ENCODE assay signal across 11 cellular contexts in the genomic region with DNA sequence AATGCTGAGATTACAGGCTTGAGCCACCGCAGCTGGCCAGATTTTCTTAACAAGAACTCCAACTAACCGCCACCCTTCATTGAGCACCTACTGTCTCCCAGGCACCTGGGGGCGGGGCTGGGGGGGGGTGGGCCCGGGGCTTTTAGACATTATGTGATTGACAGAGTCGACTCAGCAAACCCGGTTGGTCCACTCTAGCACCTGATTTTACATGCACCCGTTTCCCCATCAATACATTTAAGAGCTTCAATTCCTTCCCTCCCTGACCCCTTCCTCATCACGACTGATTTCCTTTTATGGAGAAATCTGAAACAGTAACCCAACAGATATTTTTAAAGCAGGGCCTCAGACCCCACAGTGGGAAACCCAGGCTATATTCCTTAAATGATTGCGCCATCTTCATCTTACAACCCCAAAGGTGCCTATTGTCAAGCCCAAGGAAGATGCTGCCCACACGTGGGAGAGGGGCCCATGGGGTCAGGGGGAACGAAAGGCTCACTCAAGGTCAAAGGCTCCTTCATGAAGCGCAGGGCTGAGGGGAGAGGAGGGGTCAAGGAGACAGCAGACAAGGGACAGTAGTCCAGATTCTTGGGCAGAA. TPM values are rescaled to one million over a fixed set of nuclear protein-coding genes. Genes with fewer than 3 reads are reported as not detected.
DNase-seq lines count a peak whose midpoint lies in the region; ATAC-seq, FAIRE-seq and TF ChIP-seq lines count a peak whose summit lies in the region.
"Had no signal": no experiment of that assay in that cellular context is flagged by ENCODE, and none has a peak within 500 bp of the region (broad histone marks: within the 10 kb centered on the region; RNA-seq: fewer than 3 reads in every experiment).

No MANE protein-coding gene starts in this region.

- no peaks in the 10 kb centered on the region for H3K36me3 ChIP-seq in left ventricle myocardium inferior
- no peaks in the 10 kb centered on the region for H3K36me3 ChIP-seq in GM12878 (ENCODE audit: control insufficient read depth in 2 of 2, insufficient read depth in 2 of 2, low read length in 1 of 2)
- H3K36me3 ChIP-seq in muscle layer of duodenum (ENCODE audit: control insufficient read depth in 1 of 2, insufficient read depth in 2 of 2, low read length in 2 of 2), result no peaks in the 10 kb centered on the region
- no peaks in the 10 kb centered on the region for H3K36me3 ChIP-seq in vagina

- 69% methylated on average over 12 of the region's 12 CpGs for WGBS in GM12878 (ENCODE audit: insufficient coverage, insufficient replicate concordance, low lambda C conversion rate, missing lambda C conversion rate)

- BruUV-seq in GM12878 (replicated peaks; lab: Mats Ljungman, UMichigan), result TSS peak; percentile 73

- H3K4me3 ChIP-seq in left ventricle myocardium inferior (peak overlapping the region; percentile 99), GM12878 (peak overlapping the region; percentile 94), muscle layer of duodenum (ENCODE audit: low read depth in 1 of 2, low read length in 2 of 2) (peak overlapping the region; percentile 70 to 75), vagina (peak overlapping the region; percentile 71 to 100)

- ATAC-seq in left ventricle myocardium superior (no peak), GM12878 (peak; percentile 36), HG02678 (IDR thresholded peaks at IDR 0.05; ENCODE audit: unreplicated experiment) (no peak)

- intact Hi-C loops in left ventricle myocardium inferior (cut with micrococcal nuclease) (loop anchor here (5.0 kb wide), 1 partner anchor 95 kb away; no protein-coding TSS in a partner anchor), left ventricle myocardium superior (cut with micrococcal nuclease) (loop anchor here (5.0 kb wide), 1 partner anchor 90 kb away; no protein-coding TSS in a partner anchor), GM12878 (cut with micrococcal nuclease; ENCODE audit: unreplicated experiment) (loop anchor here (2.0 to 5.0 kb wide), 3 partner anchors 50 to 144 kb away; no protein-coding TSS in a partner anchor), vagina (cut with DNase I) (no loop called here)

- no peak for TF ChIP-seq RAD21 in GM12878 (IDR thresholded peaks at IDR 0.05; ENCODE audit: insufficient read depth, low read depth, low read length)

- no peak for TF ChIP-seq POLR2A in GM12878 (IDR thresholded peaks at IDR 0.05; ENCODE audit: low read depth, low read length)
- no peak for TF ChIP-seq POLR2A in vagina (IDR thresholded peaks at IDR 0.05)

- H4K20me1 ChIP-seq in GM12878 (ENCODE audit: control insufficient read depth, insufficient read depth), result no peaks in the 10 kb centered on the region

- POLR2A ChIA-PET in GM12878 (lab: Charles Lee), result interaction anchor here (0.6 to 2.0 kb wide), 7 partner anchors 20 to 112 kb away, joined by 3 to 8 read pairs (median 7); no protein-coding TSS in a partner anchor

- RAD21 ChIA-PET in GM12878 (lab: Charles Lee; ENCODE audit: unreplicated experiment), result interaction anchor here (0.6 to 1.9 kb wide), 14 partner anchors 18 to 118 kb away, joined by 3 to 10 read pairs (median 3); no protein-coding TSS in a partner anchor

- H3K9me3 ChIP-seq in left ventricle myocardium inferior (replicated peaks), result no peaks in the 10 kb centered on the region
- no peaks in the 10 kb centered on the region for H3K9me3 ChIP-seq in GM12878 (replicated peaks; ENCODE audit: control insufficient read depth, insufficient read depth, low read length)
- H3K9me3 ChIP-seq in muscle layer of duodenum (ENCODE audit: control insufficient read depth in 1 of 2, low read length in 2 of 2), result no peaks in the 10 kb centered on the region
- no peaks in the 10 kb centered on the region for H3K9me3 ChIP-seq in vagina

- H3K79me2 ChIP-seq in GM12878 (ENCODE audit: control insufficient read depth, insufficient read depth, low read length), result peaks cover 58% of the 10 kb centered on the region

- TF ChIP-seq EP300 in GM12878 (IDR thresholded peaks at IDR 0.05; ENCODE audit: borderline replicate concordance in 1 of 2, control insufficient read depth in 1 of 2, low read depth in 2 of 2, low read length in 2 of 2), result no peak

- DNase-seq in left ventricle myocardium inferior, result no peak
- DNase-seq in left ventricle myocardium superior, result no peak
- no peak for DNase-seq in GM12878 (ENCODE audit: low read depth, low spot score)
- DNase-seq in vagina (ENCODE audit: extremely low spot score in 2 of 2), result no peak
- DNase-seq in OCI-M1 (lab: John Stamatoyannopoulos, UW), result no peak
- DNase-seq in NCI-H1105 treated with DMSO at 0.1 percent for 48 hours (lab: John Stamatoyannopoulos, UW), result no peak
- DNase-seq: NCI-H748 treated with DMSO at 0.1 percent for 48 hours had no signal

- in situ Hi-C loops in GM12878 (cut with MboI), result loop anchor here (10.0 kb wide), 1 partner anchor 98 kb away; no protein-coding TSS in a partner anchor

- H3K27ac ChIP-seq in left ventricle myocardium inferior (replicated peaks), result peak overlapping the region; percentile 96
- peak overlapping the region; percentile 64 for H3K27ac ChIP-seq in GM12878 (ENCODE audit: control insufficient read depth, insufficient read depth)
- H3K27ac ChIP-seq in muscle layer of duodenum (ENCODE audit: low read length), result no peak overlapping the region
- peak overlapping the region; percentile 81 for H3K27ac ChIP-seq in vagina

- peak overlapping the region; percentile 58 for H3K4me2 ChIP-seq in GM12878 (ENCODE audit: control insufficient read depth, insufficient read depth)

- H3K4me1 ChIP-seq in left ventricle myocardium inferior, result peaks cover 61% of the 10 kb centered on the region
- peaks cover 16% of the 10 kb centered on the region for H3K4me1 ChIP-seq in GM12878 (ENCODE audit: control insufficient read depth, insufficient read depth, low read length)
- peaks cover 3 to 24% of the 10 kb centered on the region in 2 donors for H3K4me1 ChIP-seq in muscle layer of duodenum (ENCODE audit: control insufficient read depth in 1 of 2, insufficient read depth in 2 of 2, low read length in 2 of 2)
- peaks cover 34% of the 10 kb centered on the region for H3K4me1 ChIP-seq in vagina

- CTCF ChIA-PET in GM12878 (lab: Yijun Ruan, JAX), result interaction anchor here (0.9 to 1.8 kb wide), 4 partner anchors 41 to 114 kb away, joined by 3 to 6 read pairs (median 4); no protein-coding TSS in a partner anchor

- peak overlapping the region; percentile 89 for H3K9ac ChIP-seq in GM12878 (ENCODE audit: control insufficient read depth, insufficient read depth, low read length)

- FAIRE-seq in GM12878 (lab: Jason Lieb, UNC), result no peak
- FAIRE-seq: G401.6, keratinocyte had no signal

- H2AFZ ChIP-seq in GM12878 (ENCODE audit: control insufficient read depth, low read depth, low read length), result no peak overlapping the region

- SMC1A ChIA-PET in GM12878 (lab: Charles Lee; ENCODE audit: uncharacterized antibody, unreplicated experiment), result interaction anchor here (0.8 to 2.2 kb wide), 15 partner anchors 10 to 113 kb away, joined by 3 to 12 read pairs (median 6); no protein-coding TSS in a partner anchor

- H3K27me3 ChIP-seq in left ventricle myocardium inferior (ENCODE audit: low read depth) (no peaks in the 10 kb centered on the region), GM12878 (replicated peaks in 1 of 2; ENCODE audit: control insufficient read depth in 2 of 2, insufficient read depth in 2 of 2, low read length in 1 of 2) (no peaks in the 10 kb centered on the region), muscle layer of duodenum (ENCODE audit: low read depth, low read length) (no peaks in the 10 kb centered on the region), vagina (no peaks in the 10 kb centered on the region)

- no peak for TF ChIP-seq CTCF in left ventricle myocardium inferior (IDR thresholded peaks at IDR 0.05; ENCODE audit: borderline replicate concordance)
- TF ChIP-seq CTCF in GM12878 (IDR thresholded peaks at IDR 0.05 in 2 of 3, conservative IDR thresholded peaks at IDR 0.05 in 1 of 3; ENCODE audit: control insufficient read depth in 2 of 3, extremely low read depth in 1 of 3, insufficient read depth in 1 of 3, low read depth in 3 of 3, low read length in 3 of 3), result no peak
- TF ChIP-seq CTCF in vagina (IDR thresholded peaks at IDR 0.05), result no peak

RNA-seq across cellular contexts. Expression of a gene that starts 1.8 kb away (rescaled TPM):
- total RNA-seq in left ventricle myocardium inferior (85.3 TPM), left ventricle myocardium superior (62.6 TPM), GM12878 (2014; rRNA removed) (21.1 and 24.1 TPM in 2 replicates), GM12878 (2014; rRNA removed; fragmentation: Illumina TruSeq; extraction: Trizol) (14.0 and 14.8 TPM in 2 replicates), GM12878 (2021) (34.5 and 34.6 TPM in 2 replicates), vagina (86.7 TPM)
- total RNA-seq in GM12878 (2013; cell fraction: nucleolus; rRNA removed), result 603 and 662 TPM in 2 replicates
- 15.2 TPM for polyA plus RNA-seq in GM12878 (2011; ENCODE audit: low read depth)
- polyA plus RNA-seq in GM12878 (2011; rRNA removed) (17.8 and 34.9 TPM in 2 replicates), GM12878 (2014; fragmentation: Illumina TruSeq; extraction: Trizol) (8.3 and 11.2 TPM in 2 replicates), GM12878 (2014; fragmentation: Nextera tagmentation; extraction: Ambion mirVana) (1 to 10 TPM; 4.2 to 8.0 TPM), GM12878 (2014; rRNA removed) (19.9 and 20.4 TPM in 2 replicates), GM12878 (2016; fragmentation: Nextera tagmentation; extraction: Ambion mirVana) (10 to 100 TPM in 1 of 2 experiments, 1 to 10 TPM in 1; 9.9 to 12.4 TPM)
- 25.6 and 39.1 TPM in 2 replicates for polyA plus RNA-seq in GM12878 (2011; cell fraction: cytosol; rRNA removed)
- 69.7 and 70.7 TPM in 2 replicates for polyA plus RNA-seq in GM12878 (2011; cell fraction: nucleus; rRNA removed)
- 19.3 and 20.0 TPM in 2 replicates for polyA plus RNA-seq in GM12878 (2012)
- 328 and 339 TPM in 2 replicates for polyA minus RNA-seq in GM12878 (2011; rRNA and poly(A)+ RNA removed)
- polyA minus RNA-seq in GM12878 (2011; cell fraction: cytosol; rRNA and poly(A)+ RNA removed), result 69.8 and 74.7 TPM in 2 replicates
- 131 and 160 TPM in 2 replicates for polyA minus RNA-seq in GM12878 (2011; cell fraction: nucleus; rRNA and poly(A)+ RNA removed)

RNA-seq across cellular contexts. Expression of a gene that starts 56.3 kb away (rescaled TPM):
- 8.3 TPM for total RNA-seq in left ventricle myocardium inferior
- 10.1 TPM for total RNA-seq in left ventricle myocardium superior
- total RNA-seq in GM12878 (2013; cell fraction: nucleolus; rRNA removed), result 56.0 and 60.3 TPM in 2 replicates
- total RNA-seq in GM12878 (2014; rRNA removed), result 26.9 and 31.1 TPM in 2 replicates
- total RNA-seq in GM12878 (2014; rRNA removed; fragmentation: Illumina TruSeq; extraction: Trizol), result 8.8 and 8.9 TPM in 2 replicates
- 32.3 and 37.3 TPM in 2 replicates for total RNA-seq in GM12878 (2021)
- polyA plus RNA-seq in GM12878 (2011; ENCODE audit: low read depth), result 7.9 TPM
- polyA plus RNA-seq in GM12878 (2011; rRNA removed), result 7.0 and 8.9 TPM in 2 replicates
- polyA plus RNA-seq in GM12878 (2011; cell fraction: cytosol; rRNA removed), result 15.0 and 21.0 TPM in 2 replicates
- 37.2 and 41.2 TPM in 2 replicates for polyA plus RNA-seq in GM12878 (2011; cell fraction: nucleus; rRNA removed)
- 17.2 and 18.4 TPM in 2 replicates for polyA plus RNA-seq in GM12878 (2012)
- polyA plus RNA-seq in GM12878 (2014; fragmentation: Illumina TruSeq; extraction: Trizol), result 1.2 and 6.6 TPM in 2 replicates
- polyA plus RNA-seq in GM12878 (2014; fragmentation: Nextera tagmentation; extraction: Ambion mirVana), result under 1 TPM; 0.31 to 0.57 TPM
- 23.3 and 27.6 TPM in 2 replicates for polyA plus RNA-seq in GM12878 (2014; rRNA removed)
- polyA plus RNA-seq in GM12878 (2016; fragmentation: Nextera tagmentation; extraction: Ambion mirVana), result 10 to 100 TPM; 17.9 to 19.9 TPM
- 8.9 and 22.5 TPM in 2 replicates for polyA minus RNA-seq in GM12878 (2011; rRNA and poly(A)+ RNA removed)
- 16.8 and 20.8 TPM in 2 replicates for polyA minus RNA-seq in GM12878 (2011; cell fraction: cytosol; rRNA and poly(A)+ RNA removed)
- polyA minus RNA-seq in GM12878 (2011; cell fraction: nucleus; rRNA and poly(A)+ RNA removed), result 13.7 and 21.9 TPM in 2 replicates
- total RNA-seq in vagina, result 28.5 TPM
